In the genomic region with DNA sequence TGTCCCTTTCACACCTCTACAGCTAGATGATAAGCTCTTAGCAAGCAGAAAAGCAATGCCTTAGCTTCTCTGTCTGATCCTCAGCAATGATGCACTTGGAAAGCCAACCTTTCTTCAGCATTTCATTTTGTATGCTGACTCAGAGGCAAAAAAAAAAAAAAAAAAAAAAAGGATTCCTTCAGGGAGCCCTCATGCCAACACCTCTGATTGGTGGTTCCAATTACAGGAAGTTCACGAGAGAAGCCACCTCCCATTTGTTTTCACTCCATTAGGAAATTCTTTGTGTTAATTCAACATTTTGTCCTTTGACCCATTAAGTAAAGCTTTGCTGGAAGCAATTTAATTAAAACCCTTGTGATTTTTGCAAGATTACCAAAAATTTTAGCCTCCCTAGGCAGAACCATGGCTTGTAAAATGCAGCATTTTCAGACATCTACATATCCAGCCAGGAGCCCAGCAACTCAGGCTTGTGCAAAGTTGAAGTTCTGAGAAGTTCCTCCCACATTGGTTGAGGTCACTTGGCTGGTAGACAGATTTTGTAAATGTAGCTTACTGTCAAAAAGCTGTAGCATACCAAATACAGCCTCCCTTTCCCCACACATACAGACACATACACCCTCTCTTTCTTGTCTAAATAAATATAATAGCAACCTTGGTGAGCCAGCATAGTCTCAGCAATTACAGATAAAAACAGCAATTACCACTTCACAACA, we compare ENCODE assay signal across 1 cellular context.
TF ChIP-seq lines count a peak whose summit lies in the region.

No MANE protein-coding gene starts in this region.

TF ChIP-seq in HepG2, 621 proteins besides CTCF, POLR2A, EP300 and RAD21:
- TF ChIP-seq ZFP82 (CRISPR knock-in tag; IDR thresholded peaks at IDR 0.05; ENCODE audit: borderline replicate concordance) (no peak), SKI (IDR thresholded peaks at IDR 0.05; ENCODE audit: partially characterized antibody) (no peak), PPARG (CRISPR knock-in tag; conservative IDR thresholded peaks at IDR 0.05) (no peak), ZNF749 (CRISPR knock-in tag; IDR thresholded peaks at IDR 0.05; ENCODE audit: borderline replicate concordance) (no peak), RAD51 (IDR thresholded peaks at IDR 0.05; ENCODE audit: borderline replicate concordance) (no peak), TEAD3 (CRISPR knock-in tag; optimal IDR thresholded peaks at IDR 0.05; ENCODE audit: borderline replicate concordance) (no peak), KDM5A (IDR thresholded peaks at IDR 0.05; ENCODE audit: borderline replicate concordance, low read length) (no peak)
- TF ChIP-seq, protein P1, sequence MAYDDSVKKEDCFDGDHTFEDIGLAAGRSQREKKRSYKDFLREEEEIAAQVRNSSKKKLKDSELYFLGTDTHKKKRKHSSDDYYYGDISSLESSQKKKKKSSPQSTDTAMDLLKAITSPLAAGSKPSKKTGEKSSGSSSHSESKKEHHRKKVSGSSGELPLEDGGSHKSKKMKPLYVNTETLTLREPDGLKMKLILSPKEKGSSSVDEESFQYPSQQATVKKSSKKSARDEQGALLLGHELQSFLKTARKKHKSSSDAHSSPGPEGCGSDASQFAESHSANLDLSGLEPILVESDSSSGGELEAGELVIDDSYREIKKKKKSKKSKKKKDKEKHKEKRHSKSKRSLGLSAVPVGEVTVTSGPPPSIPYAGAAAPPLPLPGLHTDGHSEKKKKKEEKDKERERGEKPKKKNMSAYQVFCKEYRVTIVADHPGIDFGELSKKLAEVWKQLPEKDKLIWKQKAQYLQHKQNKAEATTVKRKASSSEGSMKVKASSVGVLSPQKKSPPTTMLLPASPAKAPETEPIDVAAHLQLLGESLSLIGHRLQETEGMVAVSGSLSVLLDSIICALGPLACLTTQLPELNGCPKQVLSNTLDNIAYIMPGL (CRISPR knock-in tag; IDR thresholded peaks at IDR 0.05; ENCODE audit: borderline replicate concordance in 1 of 2, low read depth in 1 of 2): no peak
